In genomic region chr2:232309592-232309991, GRCh38 we compare ENCODE assay signal across 14 cellular contexts.
A peak's percentile ranks its signal among the peaks of the same experiment; 100 is the strongest.
DNase-seq lines count a peak whose midpoint lies in the region; ATAC-seq and TF ChIP-seq lines count a peak whose summit lies in the region.
"Had no signal": no experiment of that assay in that cellular context is flagged by ENCODE, and none has a peak within 500 bp of the region (broad histone marks: within the 10 kb centered on the region; RNA-seq: fewer than 3 reads in every experiment).

No MANE protein-coding gene starts in this region.

- peak; percentile 66 for ATAC-seq in CD4-positive, alpha-beta T cell (ENCODE audit: poor library complexity)
- ATAC-seq: SK-N-SH treated with all-trans-retinoic acid at 6 μM for 48 hours had no signal

- CTCF ChIA-PET in CD4-positive, alpha-beta T cell (lab: Charles Lee), result no interaction called here
- CTCF ChIA-PET in activated CD4-positive, alpha-beta memory T cell treated with anti-CD3 and anti-CD28 coated beads, Interleukin-2, amount 10 ng/mL, durations not matched to agents 7 days and 5 days (lab: Charles Lee), result interaction anchor here (0.6 to 3.2 kb wide), 6 partner anchors 11 to 222 kb away, joined by 3 to 18 read pairs (median 4); no protein-coding TSS in a partner anchor

- H3K27me3 Mint-ChIP-seq in CD4-positive, alpha-beta T cell, result no peaks in the 10 kb centered on the region
- no peaks in the 10 kb centered on the region for H3K27me3 Mint-ChIP-seq in activated CD4-positive, alpha-beta memory T cell treated with anti-CD3 and anti-CD28 coated beads, Interleukin-2, amount 10 ng/mL, durations not matched to agents 7 days and 5 days
- peaks cover under 1 to 10% (median 2%) of the 10 kb centered on the region in 3 donors for H3K27me3 Mint-ChIP-seq in immature natural killer cell (ENCODE audit: low read depth in 3 of 3)

- H3K9ac ChIP-seq in BLaER1, result no peak overlapping the region

- peak overlapping the region; percentile 40 for H3K27ac ChIP-seq in BLaER1
- H3K27ac ChIP-seq in CD4-positive, alpha-beta T cell (ENCODE audit: low read depth, low read length), result no peak overlapping the region

- peak overlapping the region; percentile 65 for H3K4me3 Mint-ChIP-seq in CD4-positive, alpha-beta T cell
- no peak overlapping the region for H3K4me3 Mint-ChIP-seq in activated CD4-positive, alpha-beta memory T cell treated with anti-CD3 and anti-CD28 coated beads, Interleukin-2, amount 10 ng/mL, durations not matched to agents 7 days and 5 days
- H3K4me3 Mint-ChIP-seq in immature natural killer cell, result peak overlapping the region; percentile 61 to 83 (median 74)

- peak overlapping the region; percentile 82 for H3K4me2 ChIP-seq in BLaER1

- H3K4me1 ChIP-seq in BLaER1, result peaks cover 58% of the 10 kb centered on the region
- H3K4me1 ChIP-seq: BE2C had no signal

- H3K36me3 Mint-ChIP-seq in CD4-positive, alpha-beta T cell (ENCODE audit: low read depth), result peaks cover 23% of the 10 kb centered on the region
- peaks cover 22% of the 10 kb centered on the region for H3K36me3 Mint-ChIP-seq in activated CD4-positive, alpha-beta memory T cell treated with anti-CD3 and anti-CD28 coated beads, Interleukin-2, amount 10 ng/mL, durations not matched to agents 7 days and 5 days (ENCODE audit: low read depth)
- H3K36me3 Mint-ChIP-seq in immature natural killer cell, result peaks cover 0 to 7% (median 3%) of the 10 kb centered on the region in 3 donors

- H4K20me1 ChIP-seq in BLaER1, result no peaks in the 10 kb centered on the region

- peak overlapping the region; percentile 89 for H3K27ac Mint-ChIP-seq in CD4-positive, alpha-beta T cell
- peak overlapping the region; percentile 83 for H3K27ac Mint-ChIP-seq in activated CD4-positive, alpha-beta memory T cell treated with anti-CD3 and anti-CD28 coated beads, Interleukin-2, amount 10 ng/mL, durations not matched to agents 7 days and 5 days
- H3K27ac Mint-ChIP-seq in immature natural killer cell, result peak overlapping the region; percentile 93 to 97 (median 96)

- H3K9me3 Mint-ChIP-seq in CD4-positive, alpha-beta T cell, result peaks cover 1% of the 10 kb centered on the region
- H3K9me3 Mint-ChIP-seq in activated CD4-positive, alpha-beta memory T cell treated with anti-CD3 and anti-CD28 coated beads, Interleukin-2, amount 10 ng/mL, durations not matched to agents 7 days and 5 days, result peaks cover 13% of the 10 kb centered on the region
- no peaks in the 10 kb centered on the region for H3K9me3 Mint-ChIP-seq in immature natural killer cell

- H3K36me3 ChIP-seq in BLaER1, result peaks cover 19% of the 10 kb centered on the region
- H3K36me3 ChIP-seq: BE2C had no signal

- intact Hi-C loops in CD4-positive, alpha-beta T cell (cut with DNase I, micrococcal nuclease), result loop anchor here in 1 of 2 experiments (5.0 kb wide), 1 partner anchor 172 kb away; no protein-coding TSS in a partner anchor

- POLR2A ChIA-PET in CD4-positive, alpha-beta T cell (lab: Charles Lee), result interaction anchor here (0.8 to 2.3 kb wide), 4 partner anchors 11 to 27 kb away, joined by 6 to 10 read pairs (median 8); no protein-coding TSS in a partner anchor
- POLR2A ChIA-PET in activated CD4-positive, alpha-beta memory T cell treated with anti-CD3 and anti-CD28 coated beads, Interleukin-2, amount 10 ng/mL, durations not matched to agents 7 days and 5 days (lab: Charles Lee), result interaction anchor here (0.8 to 2.4 kb wide), 4 partner anchors 8 to 348 kb away, joined by 3 to 13 read pairs (median 4); partner anchors contain the start of gene DIS3L2

- no peak overlapping the region for H3K4me3 ChIP-seq in BLaER1

- peak in 1 of 10 experiments; percentile 33 for DNase-seq in CD4-positive, alpha-beta T cell
- DNase-seq in activated CD4-positive, alpha-beta memory T cell treated with anti-CD3 and anti-CD28 coated beads, Interleukin-2, amount 10 ng/mL, durations not matched to agents 7 days and 5 days, result peak; percentile 46
- DNase-seq in immature natural killer cell (peak in 1 of 3 donors; percentile 45), hepatic stellate cell (ENCODE audit: low spot score) (no peak), GDM1 (lab: John Stamatoyannopoulos, UW) (no peak), NCI-H1436 (lab: John Stamatoyannopoulos, UW) (no peak), SIG-M5 (lab: John Stamatoyannopoulos, UW) (no peak)
- DNase-seq: activated gamma-delta T cell treated with Interleukin-2 at 50 U/mL for 16 hours, BE2C, kidney glomerular epithelial cell, NCI-H1092, NCI-H345 had no signal

- no peak for TF ChIP-seq CTCF in CD4-positive, alpha-beta T cell (IDR thresholded peaks at IDR 0.05)

- H3K4me1 Mint-ChIP-seq in CD4-positive, alpha-beta T cell (ENCODE audit: low read depth), result peaks cover 73% of the 10 kb centered on the region
- peaks cover 47% of the 10 kb centered on the region for H3K4me1 Mint-ChIP-seq in activated CD4-positive, alpha-beta memory T cell treated with anti-CD3 and anti-CD28 coated beads, Interleukin-2, amount 10 ng/mL, durations not matched to agents 7 days and 5 days
- H3K4me1 Mint-ChIP-seq in immature natural killer cell, result peaks cover 90 to 91% of the 10 kb centered on the region in 2 donors

- no peaks in the 10 kb centered on the region for H3K27me3 ChIP-seq in BLaER1
- no peaks in the 10 kb centered on the region for H3K27me3 ChIP-seq in CD4-positive, alpha-beta T cell (ENCODE audit: control insufficient read depth, insufficient read depth, low read length)
- H3K27me3 ChIP-seq: BE2C had no signal

- H3K9me3 ChIP-seq in BLaER1, result peaks cover 21% of the 10 kb centered on the region
- no peaks in the 10 kb centered on the region for H3K9me3 ChIP-seq in CD4-positive, alpha-beta T cell (ENCODE audit: control insufficient read depth, low read length)
- H3K9me3 ChIP-seq: BE2C had no signal
